14 cellular contexts compared by ENCODE assay signal in the genomic region with DNA sequence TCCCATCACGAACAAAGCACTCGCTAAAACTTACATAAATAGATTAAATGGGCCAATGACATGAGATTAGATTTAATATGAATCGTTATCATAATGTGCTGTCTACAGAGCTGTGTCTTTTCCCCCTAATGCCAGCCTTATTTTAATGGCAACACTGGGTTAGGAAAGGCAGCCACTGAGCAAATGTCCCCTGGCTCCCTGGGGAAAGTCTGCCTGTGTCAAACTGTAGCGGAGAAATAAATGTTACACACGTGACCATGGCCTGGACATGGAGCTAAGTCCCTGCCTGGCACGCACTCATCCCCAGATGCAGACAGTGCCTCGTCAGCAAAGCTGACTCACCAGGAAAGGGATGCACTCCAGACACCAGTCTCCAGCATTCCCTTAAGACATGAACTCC.
DNase-seq lines count a peak whose midpoint lies in the region; ATAC-seq, FAIRE-seq and TF ChIP-seq lines count a peak whose summit lies in the region.
"Had no signal": no experiment of that assay in that cellular context is flagged by ENCODE, and none has a peak within 500 bp of the region (broad histone marks: within the 10 kb centered on the region; RNA-seq: fewer than 3 reads in every experiment).

No MANE protein-coding gene starts in this region.

- peaks cover 5 to 7% of the 10 kb centered on the region in 2 donors for H3K4me1 Mint-ChIP-seq in natural killer cell treated with Interleukin-12 subunit alpha and Interleukin-12 subunit beta and Interleukin-15 and Interleukin-18, amount 100 ng/mL, for 72 hours (ENCODE audit: low read depth in 2 of 2)
- peaks cover 8% of the 10 kb centered on the region for H3K4me1 Mint-ChIP-seq in CD14-positive monocyte

- DNase-seq in Ammon's horn (ENCODE audit: low spot score): peak; percentile 40
- peak; percentile 52 for DNase-seq in M059J (ENCODE audit: low read depth)
- DNase-seq in body of pancreas: peak in 3 of 4 donors; percentile 24 to 35 (median 25)
- no peak for DNase-seq in HepG2 (ENCODE audit: low spot score)
- no peak for DNase-seq in effector memory CD4-positive, alpha-beta T cell
- no peak for DNase-seq in natural killer cell treated with Interleukin-12 subunit alpha and Interleukin-12 subunit beta and Interleukin-15 and Interleukin-18, amount 100 ng/mL, for 72 hours (ENCODE audit: low spot score)
- DNase-seq in activated CD8-positive, alpha-beta memory T cell treated with anti-CD3 and anti-CD28 coated beads, Interleukin-2, amount 50 U/mL, for 4 hours: no peak
- no peak for DNase-seq in CD14-positive monocyte (ENCODE audit: low spot score)
- DNase-seq: activated gamma-delta T cell treated with Interleukin-2 at 50 U/mL for 16 hours; CD8-positive, alpha-beta memory T cell; NCI-H2029 had no signal

- no peaks in the 10 kb centered on the region for H3K9me3 ChIP-seq in body of pancreas
- H3K9me3 ChIP-seq in HepG2 (ENCODE audit: low read length): no peaks in the 10 kb centered on the region
- H3K9me3 ChIP-seq in effector memory CD4-positive, alpha-beta T cell (ENCODE audit: control insufficient read depth, low read length): no peaks in the 10 kb centered on the region

- in situ Hi-C loops in HepG2 (cut with HindIII; ENCODE audit: extremely low pct_ligation_motif_present, low pct_unique_long_range_greater_than_20kb): no loop called here

- no peak overlapping the region for H3K27ac Mint-ChIP-seq in natural killer cell treated with Interleukin-12 subunit alpha and Interleukin-12 subunit beta and Interleukin-15 and Interleukin-18, amount 100 ng/mL, for 72 hours
- no peak overlapping the region for H3K27ac Mint-ChIP-seq in CD14-positive monocyte
- H3K27ac Mint-ChIP-seq: CD8-positive, alpha-beta memory T cell; dendritic cell treated with granulocyte-macrophage colony-stimulating factor and Interleukin-4, amounts not matched to agents 40 ng/mL and 50 ng/mL, for 4 days had no signal

- H3K4me1 ChIP-seq in body of pancreas: no peaks in the 10 kb centered on the region
- no peaks in the 10 kb centered on the region for H3K4me1 ChIP-seq in HepG2 (ENCODE audit: insufficient read depth, low read length)
- peaks cover 7% of the 10 kb centered on the region for H3K4me1 ChIP-seq in effector memory CD4-positive, alpha-beta T cell (ENCODE audit: control insufficient read depth, insufficient read depth, low read length, poor library complexity, severe bottlenecking)

- no peak overlapping the region for H3K4me3 Mint-ChIP-seq in natural killer cell treated with Interleukin-12 subunit alpha and Interleukin-12 subunit beta and Interleukin-15 and Interleukin-18, amount 100 ng/mL, for 72 hours
- no peak overlapping the region for H3K4me3 Mint-ChIP-seq in CD14-positive monocyte
- H3K4me3 Mint-ChIP-seq: CD8-positive, alpha-beta memory T cell; dendritic cell treated with granulocyte-macrophage colony-stimulating factor and Interleukin-4, amounts not matched to agents 40 ng/mL and 50 ng/mL, for 4 days had no signal

- H2AFZ ChIP-seq in HepG2 (ENCODE audit: low read length): no peak overlapping the region

- no peak for FAIRE-seq in HepG2 (lab: Jason Lieb, UNC)

- no peaks in the 10 kb centered on the region for H4K20me1 ChIP-seq in HepG2 (ENCODE audit: insufficient read depth, low read length)

- no peak for TF ChIP-seq RAD21 in HepG2 (CRISPR knock-in tag; IDR thresholded peaks at IDR 0.05)

- H3K27ac ChIP-seq in body of pancreas (no peak overlapping the region), HepG2 (ENCODE audit: extremely low read length, insufficient read depth, low read length) (no peak overlapping the region)
- H3K27ac ChIP-seq in effector memory CD4-positive, alpha-beta T cell (ENCODE audit: insufficient read depth, low read length, poor library complexity, severe bottlenecking): no peak overlapping the region
- H3K27ac ChIP-seq: SK-N-MC had no signal

- POLR2A ChIA-PET in HepG2 (lab: Yijun Ruan, JAX): no interaction called here

- no peak overlapping the region for H3K4me3 ChIP-seq in body of pancreas
- no peak overlapping the region for H3K4me3 ChIP-seq in HepG2 (replicated peaks in 1 of 3; ENCODE audit: insufficient read depth in 1 of 3, low read depth in 2 of 3, low read length in 3 of 3)
- H3K4me3 ChIP-seq in effector memory CD4-positive, alpha-beta T cell (ENCODE audit: insufficient read depth, low read depth, low read length, poor library complexity, severe bottlenecking): no peak overlapping the region
- H3K4me3 ChIP-seq: SK-N-MC had no signal

- 48 to 51% methylated on average over 7 of the region's 7 CpGs for WGBS in body of pancreas, 2 donors
- WGBS in HepG2 (ENCODE audit: low lambda C conversion rate): 26% methylated on average over 7 of the region's 7 CpGs

- TF ChIP-seq CTCF in body of pancreas (IDR thresholded peaks at IDR 0.05): no peak
- no peak for TF ChIP-seq CTCF in HepG2 (CRISPR knock-in tag; IDR thresholded peaks at IDR 0.05)
- TF ChIP-seq CTCF in CD14-positive monocyte (IDR thresholded peaks at IDR 0.05): no peak

- CTCF ChIA-PET in HepG2 (lab: Yijun Ruan, JAX; ENCODE audit: low intra/inter-chr PET ratio, low total read pairs): no interaction called here

- TF ChIP-seq EP300 in HepG2 (IDR thresholded peaks at IDR 0.05; ENCODE audit: low read depth in 2 of 2, low read length in 2 of 2) (no peak), HepG2 (CRISPR knock-in tag; IDR thresholded peaks at IDR 0.05; ENCODE audit: borderline replicate concordance) (no peak)

- no peak for TF ChIP-seq POLR2A in body of pancreas (IDR thresholded peaks at IDR 0.05)
- no peak for TF ChIP-seq POLR2A in HepG2 (IDR thresholded peaks at IDR 0.05; ENCODE audit: insufficient read depth in 1 of 2, low read depth in 2 of 2, low read length in 2 of 2)

- H3K9me3 Mint-ChIP-seq in natural killer cell treated with Interleukin-12 subunit alpha and Interleukin-12 subunit beta and Interleukin-15 and Interleukin-18, amount 100 ng/mL, for 72 hours: no peaks in the 10 kb centered on the region
- H3K9me3 Mint-ChIP-seq in CD14-positive monocyte: peaks cover 0 to 8% (median 0%) of the 10 kb centered on the region in 7 donors
- H3K9me3 Mint-ChIP-seq: dendritic cell treated with granulocyte-macrophage colony-stimulating factor and Interleukin-4, amounts not matched to agents 40 ng/mL and 50 ng/mL, for 4 days had no signal

- intact Hi-C loops in body of pancreas (cut with DNase I) (no loop called here), HepG2 (cut with micrococcal nuclease; ENCODE audit: unreplicated experiment) (no loop called here), CD14-positive monocyte (cut with micrococcal nuclease) (no loop called here)

- ATAC-seq in body of pancreas (no peak), HepG2 (no peak)
- no peak for ATAC-seq in natural killer cell treated with Interleukin-12 subunit alpha and Interleukin-12 subunit beta and Interleukin-15 and Interleukin-18, amount 100 ng/mL, for 72 hours
- ATAC-seq: sciatic nerve had no signal

- H3K27me3 ChIP-seq in body of pancreas (no peaks in the 10 kb centered on the region), HepG2 (ENCODE audit: control insufficient read depth in 1 of 2, insufficient read depth in 2 of 2, low read length in 2 of 2) (peaks cover 0 to 3% of the 10 kb centered on the region in 2 experiments; a peak in 2 of 5 replicates)
- H3K27me3 ChIP-seq in effector memory CD4-positive, alpha-beta T cell (replicated peaks; ENCODE audit: control insufficient read depth, insufficient read depth, low read length, poor library complexity, severe bottlenecking): no peaks in the 10 kb centered on the region

- BruUV-seq in HepG2 (replicated peaks; lab: Mats Ljungman, UMichigan): no TSS peak

- H3K27me3 Mint-ChIP-seq in natural killer cell treated with Interleukin-12 subunit alpha and Interleukin-12 subunit beta and Interleukin-15 and Interleukin-18, amount 100 ng/mL, for 72 hours: peaks cover 15 to 46% of the 10 kb centered on the region in 2 donors
- peaks cover 0 to 8% (median 7%) of the 10 kb centered on the region in 3 donors for H3K27me3 Mint-ChIP-seq in CD14-positive monocyte (ENCODE audit: low read depth in 3 of 3)

- H3K79me2 ChIP-seq in HepG2 (ENCODE audit: insufficient read depth, low read length): no peaks in the 10 kb centered on the region

- H3K9ac ChIP-seq in HepG2 (ENCODE audit: insufficient read depth, low read depth, low read length): no peak overlapping the region

- H3K36me3 Mint-ChIP-seq in natural killer cell treated with Interleukin-12 subunit alpha and Interleukin-12 subunit beta and Interleukin-15 and Interleukin-18, amount 100 ng/mL, for 72 hours: no peaks in the 10 kb centered on the region
- no peaks in the 10 kb centered on the region for H3K36me3 Mint-ChIP-seq in CD14-positive monocyte
- H3K36me3 Mint-ChIP-seq: CD8-positive, alpha-beta memory T cell had no signal

- H3K4me2 ChIP-seq in HepG2 (ENCODE audit: low read depth, low read length): no peak overlapping the region

- H3K36me3 ChIP-seq in body of pancreas (replicated peaks in 1 of 2; ENCODE audit: insufficient read depth in 1 of 2, low read depth in 2 of 2) (no peaks in the 10 kb centered on the region), HepG2 (replicated peaks in 1 of 2; ENCODE audit: control insufficient read depth in 1 of 2, insufficient read depth in 2 of 2, low read length in 2 of 2) (no peaks in the 10 kb centered on the region)
- no peaks in the 10 kb centered on the region for H3K36me3 ChIP-seq in effector memory CD4-positive, alpha-beta T cell (ENCODE audit: control insufficient read depth, insufficient read depth, low read length)

TF ChIP-seq in HepG2, 621 proteins besides CTCF, POLR2A, EP300 and RAD21 (continues in another document):
- TF ChIP-seq MAFG (CRISPR knock-in tag; IDR thresholded peaks at IDR 0.05) (0 out of 2 replicates have a peak, but pooled peaks have one; percentile 19), ZNF510 (CRISPR knock-in tag; IDR thresholded peaks at IDR 0.05; ENCODE audit: low read depth) (no peak), MAFF (IDR thresholded peaks at IDR 0.05; ENCODE audit: low read depth, low read length) (peak; percentile 59)
- TF ChIP-seq, protein P1, sequence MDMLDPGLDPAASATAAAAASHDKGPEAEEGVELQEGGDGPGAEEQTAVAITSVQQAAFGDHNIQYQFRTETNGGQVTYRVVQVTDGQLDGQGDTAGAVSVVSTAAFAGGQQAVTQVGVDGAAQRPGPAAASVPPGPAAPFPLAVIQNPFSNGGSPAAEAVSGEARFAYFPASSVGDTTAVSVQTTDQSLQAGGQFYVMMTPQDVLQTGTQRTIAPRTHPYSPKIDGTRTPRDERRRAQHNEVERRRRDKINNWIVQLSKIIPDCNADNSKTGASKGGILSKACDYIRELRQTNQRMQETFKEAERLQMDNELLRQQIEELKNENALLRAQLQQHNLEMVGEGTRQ (IDR thresholded peaks at IDR 0.05; ENCODE audit: low read depth, low read length): 0 out of 2 replicates have a peak, but pooled peaks have one; percentile 11
- TF ChIP-seq, protein P1 (CRISPR knock-in tag; IDR thresholded peaks at IDR 0.05; ENCODE audit: borderline replicate concordance): no peak

Comparison
In these comparisons a context has a peak if more than half of its experiments do, and no peak if none do; other contexts are left out.
1. DNase-seq: peak in Ammon's horn (single experiment), M059J (single experiment) and body of pancreas (3 of 4); none in HepG2 (single experiment), effector memory CD4-positive, alpha-beta T cell (0 of 3), natural killer cell treated with Interleukin-12 subunit alpha and Interleukin-12 subunit beta and Interleukin-15 and Interleukin-18, amount 100 ng/mL, for 72 hours (single experiment), activated CD8-positive, alpha-beta memory T cell treated with anti-CD3 and anti-CD28 coated beads, Interleukin-2, amount 50 U/mL, for 4 hours (single experiment) and CD14-positive monocyte (single experiment).